ENCODE assay signal across 1 cellular context in genomic region chr2:176924909-176925548, GRCh38.
TF ChIP-seq lines count a peak whose summit lies in the region.

No MANE protein-coding gene starts in this region.

TF ChIP-seq in GM23338, 12 proteins besides CTCF, POLR2A, EP300 and RAD21 (continued from another document):
- TF ChIP-seq ZNF462 (CRISPR knock-in tag; IDR thresholded peaks at IDR 0.05) (no peak), EZH2phosphoT487 (IDR thresholded peaks at IDR 0.05; ENCODE audit: unreplicated experiment) (no peak), ZNF114 (CRISPR knock-in tag; IDR thresholded peaks at IDR 0.05) (no peak), EZH2 (IDR thresholded peaks at IDR 0.05; ENCODE audit: low read depth, unreplicated experiment) (no peak), NANOG (IDR thresholded peaks at IDR 0.05; ENCODE audit: borderline replicate concordance) (no peak), CREB1 (CRISPR knock-in tag; IDR thresholded peaks at IDR 0.05; ENCODE audit: low read depth) (no peak), ETS1 (IDR thresholded peaks at IDR 0.05) (no peak), POLR2AphosphoS5 (IDR thresholded peaks at IDR 0.05; ENCODE audit: low read depth) (no peak)
